ENCODE assay signal across 1 cellular context in the genomic region with DNA sequence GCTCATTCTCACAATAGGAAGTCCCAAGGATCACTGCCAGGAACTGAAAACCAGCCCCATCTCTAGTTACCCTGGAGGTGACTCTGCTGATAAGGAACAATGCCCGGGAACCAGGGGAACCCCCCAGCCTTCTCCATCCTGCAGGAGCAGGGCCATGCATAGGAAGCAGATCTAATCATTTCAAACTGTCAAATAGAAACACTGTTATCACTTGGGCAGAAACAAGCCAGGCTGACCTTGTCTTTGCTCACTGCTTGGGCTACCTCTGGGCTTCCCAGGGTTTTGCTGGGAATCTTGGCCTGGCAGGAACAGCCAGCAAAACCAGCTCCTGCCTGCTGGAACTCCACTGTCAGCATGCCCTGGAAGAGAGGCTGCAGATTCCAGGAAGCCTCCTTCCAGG.
TF ChIP-seq lines count a peak whose summit lies in the region.

No MANE protein-coding gene starts in this region.

TF ChIP-seq in HepG2, 621 proteins besides CTCF, POLR2A, EP300 and RAD21 (continued from another document):
- TF ChIP-seq, protein P1, sequence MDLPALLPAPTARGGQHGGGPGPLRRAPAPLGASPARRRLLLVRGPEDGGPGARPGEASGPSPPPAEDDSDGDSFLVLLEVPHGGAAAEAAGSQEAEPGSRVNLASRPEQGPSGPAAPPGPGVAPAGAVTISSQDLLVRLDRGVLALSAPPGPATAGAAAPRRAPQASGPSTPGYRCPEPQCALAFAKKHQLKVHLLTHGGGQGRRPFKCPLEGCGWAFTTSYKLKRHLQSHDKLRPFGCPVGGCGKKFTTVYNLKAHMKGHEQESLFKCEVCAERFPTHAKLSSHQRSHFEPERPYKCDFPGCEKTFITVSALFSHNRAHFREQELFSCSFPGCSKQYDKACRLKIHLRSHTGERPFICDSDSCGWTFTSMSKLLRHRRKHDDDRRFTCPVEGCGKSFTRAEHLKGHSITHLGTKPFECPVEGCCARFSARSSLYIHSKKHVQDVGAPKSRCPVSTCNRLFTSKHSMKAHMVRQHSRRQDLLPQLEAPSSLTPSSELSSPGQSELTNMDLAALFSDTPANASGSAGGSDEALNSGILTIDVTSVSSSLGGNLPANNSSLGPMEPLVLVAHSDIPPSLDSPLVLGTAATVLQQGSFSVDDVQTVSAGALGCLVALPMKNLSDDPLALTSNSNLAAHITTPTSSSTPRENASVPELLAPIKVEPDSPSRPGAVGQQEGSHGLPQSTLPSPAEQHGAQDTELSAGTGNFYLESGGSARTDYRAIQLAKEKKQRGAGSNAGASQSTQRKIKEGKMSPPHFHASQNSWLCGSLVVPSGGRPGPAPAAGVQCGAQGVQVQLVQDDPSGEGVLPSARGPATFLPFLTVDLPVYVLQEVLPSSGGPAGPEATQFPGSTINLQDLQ (CRISPR knock-in tag; IDR thresholded peaks at IDR 0.05), result no peak
- TF ChIP-seq MIXL1 (CRISPR knock-in tag; IDR thresholded peaks at IDR 0.05) (no peak), ZNF124 (CRISPR knock-in tag; IDR thresholded peaks at IDR 0.05) (no peak), MYNN (CRISPR knock-in tag; IDR thresholded peaks at IDR 0.05; ENCODE audit: low read depth) (no peak)
- TF ChIP-seq, protein P2, sequence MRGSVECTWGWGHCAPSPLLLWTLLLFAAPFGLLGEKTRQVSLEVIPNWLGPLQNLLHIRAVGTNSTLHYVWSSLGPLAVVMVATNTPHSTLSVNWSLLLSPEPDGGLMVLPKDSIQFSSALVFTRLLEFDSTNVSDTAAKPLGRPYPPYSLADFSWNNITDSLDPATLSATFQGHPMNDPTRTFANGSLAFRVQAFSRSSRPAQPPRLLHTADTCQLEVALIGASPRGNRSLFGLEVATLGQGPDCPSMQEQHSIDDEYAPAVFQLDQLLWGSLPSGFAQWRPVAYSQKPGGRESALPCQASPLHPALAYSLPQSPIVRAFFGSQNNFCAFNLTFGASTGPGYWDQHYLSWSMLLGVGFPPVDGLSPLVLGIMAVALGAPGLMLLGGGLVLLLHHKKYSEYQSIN (CRISPR knock-in tag; IDR thresholded peaks at IDR 0.05; ENCODE audit: borderline replicate concordance), result no peak
- TF ChIP-seq, protein P3, sequence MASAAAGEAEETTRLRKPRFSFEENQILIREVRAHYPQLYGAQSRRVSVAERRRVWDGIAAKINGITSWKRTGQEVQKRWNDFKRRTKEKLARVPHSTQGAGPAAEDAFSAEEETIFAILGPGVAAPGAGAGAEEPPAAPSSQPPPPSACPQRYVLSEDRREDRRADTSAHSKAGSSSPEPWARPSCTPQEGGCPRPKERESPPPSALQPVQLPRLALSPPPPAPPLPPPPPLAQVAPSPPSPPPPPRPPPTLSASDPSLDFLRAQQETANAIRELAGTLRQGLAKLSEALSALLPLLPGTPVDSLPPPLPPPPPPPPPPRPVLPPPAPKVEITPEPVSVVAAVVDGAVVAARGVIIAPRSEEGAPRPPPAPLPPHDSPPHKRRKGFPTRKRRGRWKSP (CRISPR knock-in tag; IDR thresholded peaks at IDR 0.05), result no peak
